Comparison of ENCODE assay signal across 9 cellular contexts in the genomic region with DNA sequence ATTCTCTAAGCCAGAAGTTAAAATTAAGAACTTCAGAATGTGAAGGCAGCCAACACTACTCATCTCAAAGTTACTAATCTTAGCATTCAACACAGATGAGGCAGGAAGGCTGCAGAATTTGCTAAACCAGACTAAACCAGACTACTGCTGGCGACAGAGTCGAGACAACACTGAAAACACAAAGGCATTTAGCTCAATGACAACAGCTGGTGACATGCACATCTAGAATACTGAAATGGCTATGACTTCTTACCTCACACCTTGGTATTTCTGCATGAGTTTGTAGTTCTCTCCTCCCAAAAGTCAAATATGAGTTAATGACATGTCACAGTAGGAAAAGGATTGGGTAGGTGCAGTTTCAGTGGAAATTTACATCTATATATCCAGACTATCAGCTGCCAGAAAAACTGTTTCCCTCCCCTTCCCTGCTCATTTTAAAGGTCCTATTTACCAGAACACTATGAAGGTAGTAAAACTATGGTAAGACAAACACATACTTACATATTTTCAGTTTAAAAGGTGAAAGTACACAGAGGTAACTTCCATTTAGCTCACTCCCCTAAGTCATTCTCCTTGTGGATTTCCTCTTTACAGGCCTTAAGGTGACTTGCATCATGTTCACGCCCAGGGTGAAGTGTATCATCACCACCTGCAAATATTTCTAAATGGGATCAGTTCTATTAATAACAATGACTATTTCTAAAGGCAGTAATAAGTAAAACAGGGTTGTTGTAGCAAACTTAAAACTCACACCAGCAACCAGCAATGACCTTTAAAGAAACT. TPM values are rescaled to one million over a fixed set of nuclear protein-coding genes. Genes with fewer than 3 reads are reported as not detected.
A peak's percentile ranks its signal among the peaks of the same experiment; 100 is the strongest.
DNase-seq lines count a peak whose midpoint lies in the region; ATAC-seq, FAIRE-seq and TF ChIP-seq lines count a peak whose summit lies in the region.
"Had no signal": no experiment of that assay in that cellular context is flagged by ENCODE, and none has a peak within 500 bp of the region (broad histone marks: within the 10 kb centered on the region; RNA-seq: fewer than 3 reads in every experiment).

No MANE protein-coding gene starts in this region.

- peak overlapping the region; percentile 58 for H3K27ac ChIP-seq in SU-DHL-6 (ENCODE audit: low read depth, low read length)
- H3K27ac ChIP-seq in gastrocnemius medialis = peak overlapping the region; percentile 66 to 75 (median 74)

- H3K4me2 ChIP-seq in SU-DHL-6 (ENCODE audit: low read depth, low read length, poor library complexity, severe bottlenecking) = peak overlapping the region; percentile 65

- DNase-seq in GM18507 (ENCODE audit: extremely low spot score, insufficient read length, low read depth) (no peak), epithelial cell of esophagus (ENCODE audit: low read depth) (peak; percentile 88), gastrocnemius medialis (peak in 1 of 2 donors; percentile 62), NCI-H1092 (lab: John Stamatoyannopoulos, UW) (no peak), GM19238 (ENCODE audit: insufficient read length, low spot score) (no peak), T-helper 9 cell (no peak)
- DNase-seq: activated gamma-delta T cell had no signal

- H3K27me3 ChIP-seq in SU-DHL-6 (ENCODE audit: low read length) = no peaks in the 10 kb centered on the region
- H3K27me3 ChIP-seq in gastrocnemius medialis = no peaks in the 10 kb centered on the region

- peak; percentile 24 for FAIRE-seq in GM18507 (lab: Jason Lieb, UNC)

- H4K20me1 ChIP-seq in SU-DHL-6 (ENCODE audit: low read depth, low read length) = peaks cover 29% of the 10 kb centered on the region

- H2AFZ ChIP-seq in SU-DHL-6 (ENCODE audit: low read depth, low read length, severe bottlenecking) = no peak overlapping the region

- TF ChIP-seq POLR2A in gastrocnemius medialis (IDR thresholded peaks at IDR 0.05) = no peak

- intact Hi-C loops in gastrocnemius medialis (cut with DNase I; ENCODE audit: low total_unique reads) = loop anchor here (2.0 kb wide), 1 partner anchor 48 kb away; no protein-coding TSS in a partner anchor

- H3K36me3 ChIP-seq in SU-DHL-6 (ENCODE audit: low read length) (no peaks in the 10 kb centered on the region), gastrocnemius medialis (no peaks in the 10 kb centered on the region)

- peak overlapping the region; percentile 36 for H3K9ac ChIP-seq in SU-DHL-6 (ENCODE audit: low read length)

- in situ Hi-C loops in gastrocnemius medialis (cut with MboI; ENCODE audit: low sequenced_read_pairs in 4 of 4) = loop anchor here in 1 of 4 donors (10.0 kb wide), 1 partner anchor 50 kb away; no protein-coding TSS in a partner anchor

- TF ChIP-seq CTCF in SU-DHL-6 (IDR thresholded peaks at IDR 0.05; ENCODE audit: insufficient read depth, low read length, poor library complexity, severe bottlenecking) (no peak), epithelial cell of esophagus (IDR thresholded peaks at IDR 0.05; ENCODE audit: insufficient read depth, low read depth, low read length, missing control alignments) (no peak), gastrocnemius medialis (IDR thresholded peaks at IDR 0.05 in 4 of 5, conservative IDR thresholded peaks at IDR 0.05 in 1 of 5) (no peak)

- peaks cover 90 to 100% of the 10 kb centered on the region in 2 donors for H3K4me1 ChIP-seq in gastrocnemius medialis

- H3K9me3 ChIP-seq in SU-DHL-6 (ENCODE audit: insufficient read depth, low read length) = no peaks in the 10 kb centered on the region
- no peaks in the 10 kb centered on the region for H3K9me3 ChIP-seq in gastrocnemius medialis

- H3K79me2 ChIP-seq in SU-DHL-6 (ENCODE audit: insufficient read depth, low read length) = peaks cover 100% of the 10 kb centered on the region

- H3F3A ChIP-seq in SU-DHL-6 (ENCODE audit: insufficient read depth) = peaks cover 39% of the 10 kb centered on the region

- H3K4me3 ChIP-seq in SU-DHL-6 (ENCODE audit: insufficient read depth, low read length, poor library complexity, severe bottlenecking) (peak overlapping the region; percentile 28), epithelial cell of esophagus (ENCODE audit: low read length) (no peak overlapping the region), gastrocnemius medialis (peak overlapping the region in 1 of 4 donors; percentile 36)

- H3K9me2 ChIP-seq in SU-DHL-6 (replicated peaks; ENCODE audit: insufficient read depth, low read length) = no peaks in the 10 kb centered on the region

- ATAC-seq in gastrocnemius medialis (peak; percentile 85 to 87), HG03025 (IDR thresholded peaks at IDR 0.05; ENCODE audit: low FRiP score, unreplicated experiment) (no peak)

RNA-seq across cellular contexts. Expression of a gene that starts 21.4 kb away (rescaled TPM):
- total RNA-seq in gastrocnemius medialis = 100 to 1,000 TPM; 117 to 250 (median 159) TPM
